ENCODE assay signal across 8 cellular contexts in the genomic region with DNA sequence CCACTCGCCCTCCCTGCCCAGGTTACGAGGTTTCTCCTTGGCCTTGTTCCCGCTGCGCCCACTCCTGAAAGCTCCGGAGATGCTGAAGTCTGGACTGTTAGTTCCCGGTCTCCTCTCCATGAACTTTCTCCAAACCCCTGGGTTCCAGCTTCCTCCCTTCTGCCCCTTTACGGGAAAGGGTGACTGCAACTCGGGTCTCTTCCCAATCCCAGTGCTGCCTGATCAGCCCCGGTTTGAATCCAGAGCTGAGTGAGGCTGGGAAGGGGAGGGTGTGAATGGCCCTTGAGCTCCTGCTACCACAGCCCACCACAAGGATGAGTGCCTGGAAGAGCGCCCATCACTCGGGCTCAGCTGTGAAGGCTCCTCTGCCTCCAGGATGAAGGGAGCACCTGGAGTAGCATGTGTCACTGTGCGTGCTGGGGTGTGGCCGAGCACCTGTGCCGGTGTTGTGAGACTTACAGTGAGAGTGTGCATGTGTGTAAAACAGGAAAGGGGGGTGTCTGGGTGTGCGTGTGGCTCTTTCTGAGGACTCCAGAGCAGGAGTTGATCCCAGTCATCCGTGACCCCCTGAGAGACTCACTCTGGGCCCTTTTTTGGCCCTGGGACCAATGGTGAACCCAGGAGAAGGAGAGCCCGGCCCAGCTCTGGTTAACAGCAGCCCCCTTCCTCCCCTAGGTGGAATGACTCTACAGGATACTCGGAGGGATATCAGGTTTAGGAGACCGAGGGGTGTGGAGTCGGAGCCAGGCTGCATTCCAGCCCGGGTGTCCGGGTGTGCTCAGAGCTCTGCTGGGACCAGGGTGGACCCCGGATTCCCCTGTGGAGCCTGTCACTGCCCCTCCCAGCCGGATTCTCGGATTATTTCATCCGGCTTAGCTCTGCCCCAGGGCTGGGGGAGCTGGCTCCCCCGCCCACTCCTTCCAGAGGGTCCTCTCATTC. TPM values are rescaled to one million over a fixed set of nuclear protein-coding genes. Genes with fewer than 3 reads are reported as not detected.
DNase-seq lines count a peak whose midpoint lies in the region; ATAC-seq and TF ChIP-seq lines count a peak whose summit lies in the region.

No MANE protein-coding gene starts in this region.

- H3K4me3 ChIP-seq in DOHH2 (ENCODE audit: low read length), result peak overlapping the region; percentile 79; the same call in 1 of the 2 replicates
- no peak overlapping the region for H3K4me3 ChIP-seq in epithelial cell of esophagus (ENCODE audit: low read length)
- no peak overlapping the region for H3K4me3 ChIP-seq in MM.1S (ENCODE audit: low read length)

- H3K27me3 ChIP-seq in DOHH2 (ENCODE audit: control insufficient read depth, low read length) (peaks cover 17% of the 10 kb centered on the region; the same call in 1 of the 2 replicates), MM.1S (replicated peaks; ENCODE audit: insufficient read depth, low read length) (peaks cover 63% of the 10 kb centered on the region)

- H2AFZ ChIP-seq in MM.1S (ENCODE audit: low read length), result no peak overlapping the region

- DNase-seq in NCI-H2171 treated with DMSO at 0.1 percent for 48 hours (lab: John Stamatoyannopoulos, UW) (peak; percentile 81), epithelial cell of esophagus (ENCODE audit: low read depth) (peak; percentile 50), omental fat pad (ENCODE audit: low spot score) (no peak), C1 segment of cervical spinal cord (lab: John Stamatoyannopoulos, UW) (no peak), NCI-H774 (lab: John Stamatoyannopoulos, UW) (no peak), MM.1S (no peak)

- H3F3A ChIP-seq in DOHH2 (ENCODE audit: control insufficient read depth, insufficient read depth), result peaks cover 9% of the 10 kb centered on the region
- H3F3A ChIP-seq in MM.1S (ENCODE audit: insufficient read depth, low read length), result no peaks in the 10 kb centered on the region

- no peaks in the 10 kb centered on the region for H3K9me2 ChIP-seq in DOHH2 (replicated peaks; ENCODE audit: control insufficient read depth, low read length)
- H3K9me2 ChIP-seq in MM.1S (replicated peaks; ENCODE audit: insufficient read depth, low read length), result no peaks in the 10 kb centered on the region

- H3K79me2 ChIP-seq in DOHH2 (ENCODE audit: control insufficient read depth, low read length) (no peaks in the 10 kb centered on the region), MM.1S (ENCODE audit: low read length) (no peaks in the 10 kb centered on the region)

- no peaks in the 10 kb centered on the region for H3K9me3 ChIP-seq in DOHH2 (ENCODE audit: control insufficient read depth, insufficient read depth, low read length)
- H3K9me3 ChIP-seq in MM.1S (replicated peaks; ENCODE audit: insufficient read depth, low read length), result no peaks in the 10 kb centered on the region

- 0 out of 2 replicates have a peak, but pooled peaks cover 8% of the 10 kb centered on the region for H4K20me1 ChIP-seq in DOHH2 (ENCODE audit: control insufficient read depth, insufficient read depth, low read depth, low read length)
- peaks cover 5% of the 10 kb centered on the region for H4K20me1 ChIP-seq in MM.1S (ENCODE audit: insufficient read depth, low read length)

- ATAC-seq in omental fat pad (ENCODE audit: low FRiP score) (peak; percentile 6), GM18520 (IDR thresholded peaks at IDR 0.05; ENCODE audit: unreplicated experiment) (no peak)

- no peak overlapping the region for H3K9ac ChIP-seq in MM.1S (ENCODE audit: low read length)

- TF ChIP-seq CTCF in DOHH2 (IDR thresholded peaks at IDR 0.05; ENCODE audit: low read depth, low read length, poor library complexity, severe bottlenecking) (no peak), epithelial cell of esophagus (IDR thresholded peaks at IDR 0.05; ENCODE audit: insufficient read depth, low read depth, low read length, missing control alignments) (no peak), omental fat pad (IDR thresholded peaks at IDR 0.05) (no peak), MM.1S (IDR thresholded peaks at IDR 0.05; ENCODE audit: low read length) (no peak)

- peak overlapping the region; percentile 86 for H3K4me2 ChIP-seq in DOHH2 (ENCODE audit: low read length)
- no peak overlapping the region for H3K4me2 ChIP-seq in MM.1S (ENCODE audit: low read depth, low read length)

- no peaks in the 10 kb centered on the region for H3K36me3 ChIP-seq in DOHH2 (ENCODE audit: control insufficient read depth, low read length)
- H3K36me3 ChIP-seq in MM.1S (replicated peaks; ENCODE audit: insufficient read depth, low read length), result no peaks in the 10 kb centered on the region

- no peak overlapping the region for H3K27ac ChIP-seq in DOHH2 (ENCODE audit: low read depth, low read length)
- H3K27ac ChIP-seq in MM.1S (ENCODE audit: low read length), result no peak overlapping the region

- H3K4me1 ChIP-seq in DOHH2 (ENCODE audit: control insufficient read depth, low read length) (peaks cover 41% of the 10 kb centered on the region), MM.1S (ENCODE audit: low read length) (no peaks in the 10 kb centered on the region)

RNA-seq across cellular contexts. Expression of a gene that starts 1.1 kb away (rescaled TPM):
- total RNA-seq in omental fat pad, result 10 to 100 TPM in 1 of 4 donors, 1 to 10 TPM in 3; 4.2 to 15.8 (median 7.0) TPM

Comparison
In these comparisons a context has a peak if more than half of its experiments do, and no peak if none do; other contexts are left out.
1. DNase-seq: peak in NCI-H2171 treated with DMSO at 0.1 percent for 48 hours (single experiment) and epithelial cell of esophagus (single experiment); none in omental fat pad (single experiment), C1 segment of cervical spinal cord (0 of 14), NCI-H774 (single experiment) and MM.1S (single experiment).